In the genomic region with DNA sequence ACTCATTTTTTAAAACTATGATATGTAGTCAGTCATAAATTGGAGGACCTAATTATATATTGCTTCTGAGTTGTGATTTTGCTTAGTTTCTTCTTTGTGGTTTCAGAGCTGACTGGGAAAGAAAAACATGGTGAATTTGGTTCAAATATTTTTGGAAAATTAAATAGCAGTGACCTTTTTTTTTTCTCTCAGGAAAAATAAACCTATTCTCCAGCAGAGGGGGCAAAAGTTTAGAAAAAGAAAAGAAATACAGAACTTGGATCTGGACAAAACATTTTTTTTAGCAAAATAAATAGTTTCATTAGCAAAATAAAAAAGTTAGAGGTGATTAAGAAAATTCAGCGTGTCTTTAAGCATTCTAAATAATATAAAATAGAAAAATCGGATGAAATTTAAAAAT, we compare ENCODE assay signal across 2 cellular contexts.
TF ChIP-seq lines count a peak whose summit lies in the region.

No MANE protein-coding gene starts in this region.

TF ChIP-seq in liver, 16 proteins besides CTCF, POLR2A, EP300 and RAD21:
- TF ChIP-seq HNF4G (IDR thresholded peaks at IDR 0.05): no peak
- TF ChIP-seq NR2F2 (IDR thresholded peaks at IDR 0.05): no peak
- TF ChIP-seq, protein P1, sequence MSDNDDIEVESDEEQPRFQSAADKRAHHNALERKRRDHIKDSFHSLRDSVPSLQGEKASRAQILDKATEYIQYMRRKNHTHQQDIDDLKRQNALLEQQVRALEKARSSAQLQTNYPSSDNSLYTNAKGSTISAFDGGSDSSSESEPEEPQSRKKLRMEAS (IDR thresholded peaks at IDR 0.05): no peak
- no peak for TF ChIP-seq FOXA1 (IDR thresholded peaks at IDR 0.05)
- no peak for TF ChIP-seq FOXA2 (IDR thresholded peaks at IDR 0.05)
- TF ChIP-seq TAF1 (conservative IDR thresholded peaks at IDR 0.05): no peak
- no peak for TF ChIP-seq RXRA (IDR thresholded peaks at IDR 0.05)
- no peak for TF ChIP-seq YY1 (IDR thresholded peaks at IDR 0.05)
- TF ChIP-seq HNF4A (conservative IDR thresholded peaks at IDR 0.05): no peak
- no peak for TF ChIP-seq EGR1 (IDR thresholded peaks at IDR 0.05; ENCODE audit: low read depth in 2 of 2)
- TF ChIP-seq, protein P2, sequence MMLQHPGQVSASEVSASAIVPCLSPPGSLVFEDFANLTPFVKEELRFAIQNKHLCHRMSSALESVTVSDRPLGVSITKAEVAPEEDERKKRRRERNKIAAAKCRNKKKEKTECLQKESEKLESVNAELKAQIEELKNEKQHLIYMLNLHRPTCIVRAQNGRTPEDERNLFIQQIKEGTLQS (IDR thresholded peaks at IDR 0.05): no peak
- TF ChIP-seq JUND (IDR thresholded peaks at IDR 0.05): no peak
- TF ChIP-seq, protein P3, sequence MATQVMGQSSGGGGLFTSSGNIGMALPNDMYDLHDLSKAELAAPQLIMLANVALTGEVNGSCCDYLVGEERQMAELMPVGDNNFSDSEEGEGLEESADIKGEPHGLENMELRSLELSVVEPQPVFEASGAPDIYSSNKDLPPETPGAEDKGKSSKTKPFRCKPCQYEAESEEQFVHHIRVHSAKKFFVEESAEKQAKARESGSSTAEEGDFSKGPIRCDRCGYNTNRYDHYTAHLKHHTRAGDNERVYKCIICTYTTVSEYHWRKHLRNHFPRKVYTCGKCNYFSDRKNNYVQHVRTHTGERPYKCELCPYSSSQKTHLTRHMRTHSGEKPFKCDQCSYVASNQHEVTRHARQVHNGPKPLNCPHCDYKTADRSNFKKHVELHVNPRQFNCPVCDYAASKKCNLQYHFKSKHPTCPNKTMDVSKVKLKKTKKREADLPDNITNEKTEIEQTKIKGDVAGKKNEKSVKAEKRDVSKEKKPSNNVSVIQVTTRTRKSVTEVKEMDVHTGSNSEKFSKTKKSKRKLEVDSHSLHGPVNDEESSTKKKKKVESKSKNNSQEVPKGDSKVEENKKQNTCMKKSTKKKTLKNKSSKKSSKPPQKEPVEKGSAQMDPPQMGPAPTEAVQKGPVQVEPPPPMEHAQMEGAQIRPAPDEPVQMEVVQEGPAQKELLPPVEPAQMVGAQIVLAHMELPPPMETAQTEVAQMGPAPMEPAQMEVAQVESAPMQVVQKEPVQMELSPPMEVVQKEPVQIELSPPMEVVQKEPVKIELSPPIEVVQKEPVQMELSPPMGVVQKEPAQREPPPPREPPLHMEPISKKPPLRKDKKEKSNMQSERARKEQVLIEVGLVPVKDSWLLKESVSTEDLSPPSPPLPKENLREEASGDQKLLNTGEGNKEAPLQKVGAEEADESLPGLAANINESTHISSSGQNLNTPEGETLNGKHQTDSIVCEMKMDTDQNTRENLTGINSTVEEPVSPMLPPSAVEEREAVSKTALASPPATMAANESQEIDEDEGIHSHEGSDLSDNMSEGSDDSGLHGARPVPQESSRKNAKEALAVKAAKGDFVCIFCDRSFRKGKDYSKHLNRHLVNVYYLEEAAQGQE (IDR thresholded peaks at IDR 0.05): no peak
- no peak for TF ChIP-seq GABPA (IDR thresholded peaks at IDR 0.05 in 1 of 2, conservative IDR thresholded peaks at IDR 0.05 in 1 of 2)
TF ChIP-seq in liver: peak in this region for 0.

TF ChIP-seq in HepG2, 621 proteins besides CTCF, POLR2A, EP300 and RAD21:
- TF ChIP-seq BORCS8-MEF2B (CRISPR knock-in tag; IDR thresholded peaks at IDR 0.05) (no peak), KDM3A (CRISPR knock-in tag; IDR thresholded peaks at IDR 0.05; ENCODE audit: low read depth) (no peak), EHMT2 (IDR thresholded peaks at IDR 0.05; ENCODE audit: borderline replicate concordance, low read depth, low read length) (no peak), ZNF556 (CRISPR knock-in tag; IDR thresholded peaks at IDR 0.05; ENCODE audit: borderline replicate concordance) (no peak), CREB1 (IDR thresholded peaks at IDR 0.05) (no peak), CREB1 (CRISPR knock-in tag; IDR thresholded peaks at IDR 0.05) (no peak), CEBPG (CRISPR knock-in tag; IDR thresholded peaks at IDR 0.05) (no peak), E2F2 (CRISPR knock-in tag; IDR thresholded peaks at IDR 0.05; ENCODE audit: borderline replicate concordance) (no peak), SMYD3 (CRISPR knock-in tag; IDR thresholded peaks at IDR 0.05) (no peak), MED1 (CRISPR knock-in tag; IDR thresholded peaks at IDR 0.05) (no peak), THAP11 (CRISPR knock-in tag; IDR thresholded peaks at IDR 0.05) (no peak), PRDM4 (CRISPR knock-in tag; IDR thresholded peaks at IDR 0.05; ENCODE audit: borderline replicate concordance) (no peak), MZF1 (CRISPR knock-in tag; IDR thresholded peaks at IDR 0.05; ENCODE audit: borderline replicate concordance) (no peak)
- TF ChIP-seq, protein P1 (IDR thresholded peaks at IDR 0.05): no peak
- TF ChIP-seq, protein P2 (CRISPR knock-in tag; IDR thresholded peaks at IDR 0.05): no peak
- TF ChIP-seq, protein P4, sequence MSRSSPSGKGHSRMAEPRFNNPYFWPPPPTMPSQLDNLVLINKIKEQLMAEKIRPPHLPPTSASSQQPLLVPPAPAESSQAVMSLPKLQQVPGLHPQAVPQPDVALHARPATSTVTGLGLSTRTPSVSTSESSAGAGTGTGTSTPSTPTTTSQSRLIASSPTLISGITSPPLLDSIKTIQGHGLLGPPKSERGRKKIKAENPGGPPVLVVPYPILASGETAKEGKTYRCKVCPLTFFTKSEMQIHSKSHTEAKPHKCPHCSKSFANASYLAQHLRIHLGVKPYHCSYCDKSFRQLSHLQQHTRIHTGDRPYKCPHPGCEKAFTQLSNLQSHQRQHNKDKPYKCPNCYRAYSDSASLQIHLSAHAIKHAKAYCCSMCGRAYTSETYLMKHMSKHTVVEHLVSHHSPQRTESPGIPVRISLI (CRISPR knock-in tag; IDR thresholded peaks at IDR 0.05; ENCODE audit: borderline replicate concordance): no peak
TF ChIP-seq in HepG2: peak in this region for 0.
